In the genomic region with DNA sequence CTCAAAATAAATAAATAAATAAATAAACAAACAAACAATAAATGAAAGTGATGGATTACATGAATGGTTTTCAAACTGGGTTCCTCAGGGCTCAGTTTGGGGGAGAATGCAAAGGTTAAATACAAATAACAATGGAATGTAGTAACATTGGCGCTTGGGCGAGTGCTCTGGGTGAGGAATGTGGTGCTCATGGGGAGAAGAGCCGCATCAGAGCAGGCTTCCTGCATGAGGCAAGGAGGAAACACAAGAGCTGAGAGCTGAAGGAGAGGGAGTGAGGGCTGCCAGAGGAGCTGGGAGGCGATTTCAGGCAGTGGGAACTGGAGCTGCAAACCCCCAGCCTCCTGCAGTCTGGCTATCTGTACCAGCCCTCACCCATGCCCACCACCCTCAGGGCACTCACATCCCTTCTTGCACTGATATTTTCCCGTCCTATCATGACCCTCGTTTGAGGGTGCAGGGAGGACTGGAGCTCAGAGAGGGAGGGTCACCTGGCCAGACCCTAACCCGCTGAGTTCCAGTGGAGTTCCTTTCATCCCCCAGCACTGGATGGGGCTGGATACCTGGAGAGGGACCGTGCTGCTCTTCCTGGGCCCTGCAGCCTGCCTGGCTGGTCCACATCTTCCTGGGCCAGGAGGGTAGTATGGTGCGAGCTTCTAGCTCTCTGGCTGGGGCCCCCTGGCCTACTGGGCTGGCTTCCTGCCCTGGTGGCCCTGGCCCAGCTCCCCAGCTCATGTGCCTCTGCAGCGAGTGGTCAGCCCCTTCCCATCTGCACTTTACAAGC, we compare ENCODE assay signal across 10 cellular contexts. TPM values are rescaled to one million over a fixed set of nuclear protein-coding genes. Genes with fewer than 3 reads are reported as not detected.
DNase-seq lines count a peak whose midpoint lies in the region; ATAC-seq and TF ChIP-seq lines count a peak whose summit lies in the region.
"Not testable (repeated sequence)": the region's sequence is repeated elsewhere in the genome, so short reads cannot be mapped to it uniquely, and the experiment has no call there.
"Had no signal": no experiment of that assay in that cellular context is flagged by ENCODE, and none has a peak within 500 bp of the region (broad histone marks: within the 10 kb centered on the region; RNA-seq: fewer than 3 reads in every experiment).

No MANE protein-coding gene starts in this region.

- H3K27ac Mint-ChIP-seq in HFFc6; WTC11; natural killer cell treated with Interleukin-12 subunit alpha and Interleukin-12 subunit beta and Interleukin-15 and Interleukin-18, amount 100 ng/mL, for 72 hours: not testable (repeated sequence)

- CTCF ChIA-PET in WTC11 (lab: Charles Lee), result not testable (repeated sequence)

- ATAC-seq in WTC11 (peak; percentile 66), left lung (peak; percentile 46)
- peak; percentile 31 to 33 for ATAC-seq in natural killer cell treated with Interleukin-12 subunit alpha and Interleukin-12 subunit beta and Interleukin-15 and Interleukin-18, amount 100 ng/mL, for 72 hours

- H3K36me3 ChIP-seq in brain microvascular endothelial cell (replicated peaks); left lung; spleen; suprapubic skin: not testable (repeated sequence)

- H3K4me3 Mint-ChIP-seq in HFFc6; WTC11; natural killer cell treated with Interleukin-12 subunit alpha and Interleukin-12 subunit beta and Interleukin-15 and Interleukin-18, amount 100 ng/mL, for 72 hours: not testable (repeated sequence)

- not testable (repeated sequence) for H3K27me3 ChIP-seq in brain microvascular endothelial cell (replicated peaks); left lung; spleen (replicated peaks in 1 of 7); suprapubic skin

- not testable (repeated sequence) for H3K27ac ChIP-seq in brain microvascular endothelial cell, left lung, spleen, suprapubic skin

- H3K4me3 ChIP-seq in brain microvascular endothelial cell (ENCODE audit: low read depth, low read length); left lung; spleen; suprapubic skin: not testable (repeated sequence)

- in situ Hi-C loops in brain microvascular endothelial cell (cut with HindIII; ENCODE audit: low pct_ligation_motif_present, low sequenced_read_pairs), result not testable (repeated sequence)

- 65 to 88% (median 72%) methylated on average over 3 to 6 of the region's 10 CpGs for WGBS in spleen, 5 donors
- WGBS in suprapubic skin, result no CpG with 5 or more reads among the region's 10 CpGs

- not testable (repeated sequence) for H3K9me3 Mint-ChIP-seq in HFFc6; WTC11; natural killer cell treated with Interleukin-12 subunit alpha and Interleukin-12 subunit beta and Interleukin-15 and Interleukin-18, amount 100 ng/mL, for 72 hours

- TF ChIP-seq POLR2A in spleen (IDR thresholded peaks at IDR 0.05); suprapubic skin (IDR thresholded peaks at IDR 0.05): not testable (repeated sequence)

- H3K9me3 ChIP-seq in left lung, spleen, suprapubic skin: not testable (repeated sequence)

- intact Hi-C loops in left lung (cut with DNase I); spleen (cut with DNase I; ENCODE audit: low total_unique reads): not testable (repeated sequence)

- not testable (repeated sequence) for H3K4me1 Mint-ChIP-seq in HFFc6 (ENCODE audit: low read depth); WTC11; natural killer cell treated with Interleukin-12 subunit alpha and Interleukin-12 subunit beta and Interleukin-15 and Interleukin-18, amount 100 ng/mL, for 72 hours (ENCODE audit: low read depth in 2 of 2)

- not testable (repeated sequence) for H3K36me3 Mint-ChIP-seq in HFFc6 (ENCODE audit: low read depth); WTC11; natural killer cell treated with Interleukin-12 subunit alpha and Interleukin-12 subunit beta and Interleukin-15 and Interleukin-18, amount 100 ng/mL, for 72 hours

- H3K27me3 Mint-ChIP-seq in HFFc6 (ENCODE audit: insufficient read depth); WTC11 (ENCODE audit: low read depth); natural killer cell treated with Interleukin-12 subunit alpha and Interleukin-12 subunit beta and Interleukin-15 and Interleukin-18, amount 100 ng/mL, for 72 hours: not testable (repeated sequence)

- DNase-seq in HFFc6 (peak; percentile 1), brain microvascular endothelial cell (peak; percentile 35), spleen (peak; percentile 63), suprapubic skin (ENCODE audit: low spot score in 2 of 2) (peak; percentile 1 to 49)
- DNase-seq in WTC11 (ENCODE audit: low spot score); left lung; natural killer cell treated with Interleukin-12 subunit alpha and Interleukin-12 subunit beta and Interleukin-15 and Interleukin-18, amount 100 ng/mL, for 72 hours (ENCODE audit: low spot score): not testable (repeated sequence)

- TF ChIP-seq EP300 in suprapubic skin (IDR thresholded peaks at IDR 0.05), result not testable (repeated sequence)

- not testable (repeated sequence) for TF ChIP-seq CTCF in HFFc6 (IDR thresholded peaks at IDR 0.05); WTC11 (IDR thresholded peaks at IDR 0.05); brain microvascular endothelial cell (IDR thresholded peaks at IDR 0.05; ENCODE audit: low read depth, low read length, missing control alignments); left lung (IDR thresholded peaks at IDR 0.05); spleen (IDR thresholded peaks at IDR 0.05 in 8 of 11, conservative IDR thresholded peaks at IDR 0.05 in 3 of 11); suprapubic skin (IDR thresholded peaks at IDR 0.05)

- POLR2A ChIA-PET in WTC11 (lab: Charles Lee), result not testable (repeated sequence)

- H3K4me1 ChIP-seq in left lung, spleen, suprapubic skin: not testable (repeated sequence)

RNA-seq across cellular contexts. Expression of a gene that starts 8.0 kb away (rescaled TPM):
- total RNA-seq in HFFc6 (2021; fragmentation: NEBNext Ultra II Directional; extraction: Animal tissue kit (Norgen Biotek cat#: 25700)), result 10 to 100 TPM; 82.7 to 93.3 (median 88.7) TPM
- total RNA-seq in WTC11 (2021), result 75.7 to 79.1 TPM (median 77.4 TPM) in 3 replicates
- 10 to 100 TPM; 51.9 to 52.8 TPM for total RNA-seq in left lung
- total RNA-seq in natural killer cell treated with Interleukin-12 subunit alpha and Interleukin-12 subunit beta and Interleukin-15 and Interleukin-18, amount 100 ng/mL, for 72 hours, result 100 to 1,000 TPM in 1 of 2 donors, 10 to 100 TPM in 1; 86.3 to 114 TPM
- total RNA-seq in spleen, result 10 to 100 TPM; 36.8 to 69.3 (median 44.3) TPM
- polyA plus RNA-seq in spleen, result 10 to 100 TPM; 36.2 to 55.6 (median 46.2) TPM
- total RNA-seq in suprapubic skin, result 10 to 100 TPM; 28.6 to 52.2 (median 48.1) TPM

RNA-seq across cellular contexts. Expression of a gene that starts 8.3 kb away (rescaled TPM):
- total RNA-seq in HFFc6 (2021; fragmentation: NEBNext Ultra II Directional; extraction: Animal tissue kit (Norgen Biotek cat#: 25700)), result under 1 TPM in 5 of 6 experiments, not detected in 1; 0.16 to 0.43 (median 0.29) TPM
- total RNA-seq in WTC11 (2021), result 0.21 to 0.44 TPM in 2 of 3 replicates, not detected in the other
- under 1 TPM; 0.17 to 0.31 TPM for total RNA-seq in left lung
- 1 to 10 TPM in 1 of 2 donors, under 1 TPM in 1; 0.50 to 1.4 TPM for total RNA-seq in natural killer cell treated with Interleukin-12 subunit alpha and Interleukin-12 subunit beta and Interleukin-15 and Interleukin-18, amount 100 ng/mL, for 72 hours
- total RNA-seq in spleen, result 1 to 10 TPM in 2 of 7 donors, under 1 TPM in 3, not detected in 2; 0.34 to 2.0 (median 0.83) TPM
- under 1 TPM; 0.03 to 0.19 (median 0.13) TPM for polyA plus RNA-seq in spleen
- under 1 TPM in 1 of 4 donors, not detected in 3; 0.19 TPM for total RNA-seq in suprapubic skin
- total RNA-seq: Daoy had no signal
- polyA plus RNA-seq: AG04450, GM23248 had no signal
